Comparison of ENCODE assay signal across 7 cellular contexts in genomic region chr18:52607985-52608384, GRCh38.
"Had no signal": no experiment of that assay in that cellular context is flagged by ENCODE, and none has a peak within 500 bp of the region (broad histone marks: within the 10 kb centered on the region; RNA-seq: fewer than 3 reads in every experiment).

No MANE protein-coding gene starts in this region.

- H3K9ac ChIP-seq: KMS-11 had no signal

- ATAC-seq: K562 had no signal

- DNase-seq: Karpas-422, KBM-7, KG1 had no signal

- FAIRE-seq: HTR-8/SVneo, K562 had no signal

- H3K4me2 ChIP-seq: KMS-11 had no signal

- H3K27ac ChIP-seq: HL-60, KMS-11 had no signal

- H3K4me3 ChIP-seq: K562 had no signal
